9 cellular contexts compared by ENCODE assay signal in genomic region chr1:10724948-10725852, GRCh38.
DNase-seq lines count a peak whose midpoint lies in the region; ATAC-seq and TF ChIP-seq lines count a peak whose summit lies in the region.
"Had no signal": no experiment of that assay in that cellular context is flagged by ENCODE, and none has a peak within 500 bp of the region (broad histone marks: within the 10 kb centered on the region; RNA-seq: fewer than 3 reads in every experiment).

No MANE protein-coding gene starts in this region.

- H3K9me3 Mint-ChIP-seq in T-helper 2 cell treated with Interferon-gamma antibody and Interleukin-4, amounts not matched to agents 5 μg/mL and 100 μg/mL, for 36 hours, result no peaks in the 10 kb centered on the region

- ATAC-seq in gastrocnemius medialis (peak; percentile 40 to 43), HG03439 (IDR thresholded peaks at IDR 0.05; ENCODE audit: unreplicated experiment) (no peak), HG02763 (IDR thresholded peaks at IDR 0.05; ENCODE audit: unreplicated experiment) (no peak)

- H3K4me1 ChIP-seq in gastrocnemius medialis, result peaks cover 59 to 81% of the 10 kb centered on the region in 2 donors

- intact Hi-C loops in gastrocnemius medialis (cut with DNase I; ENCODE audit: low total_unique reads), result loop anchor here (1.0 to 2.0 kb wide), 6 partner anchors 15 to 70 kb away; no protein-coding TSS in a partner anchor

- DNase-seq in DMS79 (lab: John Stamatoyannopoulos, UW) (peak; percentile 44), NCI-H510A (lab: John Stamatoyannopoulos, UW) (peak; percentile 88), fibroblast of the aortic adventitia (ENCODE audit: low read depth) (peak; percentile 86), gastrocnemius medialis (peak; percentile 88 to 96)
- no peak for DNase-seq in T-helper 2 cell treated with Interferon-gamma antibody and Interleukin-4, amounts not matched to agents 5 μg/mL and 100 μg/mL, for 36 hours (ENCODE audit: low spot score)
- no peak for DNase-seq in stimulated activated CD4-positive, alpha-beta T cell treated with anti-CD3 and anti-CD28 coated beads, Interleukin-4, amount 100 ng/mL, for 1 hour
- DNase-seq: effector memory CD4-positive, alpha-beta T cell had no signal

- peak overlapping the region; percentile 93 to 100 (median 98) for H3K27ac ChIP-seq in gastrocnemius medialis

- H3K4me3 ChIP-seq in fibroblast of the aortic adventitia (ENCODE audit: low read depth, low read length) (no peak overlapping the region), gastrocnemius medialis (peak overlapping the region in 1 of 4 donors; percentile 3)

- peak; percentile 24 to 25 for TF ChIP-seq POLR2A in gastrocnemius medialis (IDR thresholded peaks at IDR 0.05)

- no peaks in the 10 kb centered on the region for H3K36me3 ChIP-seq in gastrocnemius medialis

- no peaks in the 10 kb centered on the region for H3K27me3 ChIP-seq in gastrocnemius medialis

- H3K4me1 Mint-ChIP-seq in T-helper 2 cell treated with Interferon-gamma antibody and Interleukin-4, amounts not matched to agents 5 μg/mL and 100 μg/mL, for 36 hours (ENCODE audit: low read depth), result no peaks in the 10 kb centered on the region

- no peak overlapping the region for H3K27ac Mint-ChIP-seq in T-helper 2 cell treated with Interferon-gamma antibody and Interleukin-4, amounts not matched to agents 5 μg/mL and 100 μg/mL, for 36 hours

- H3K36me3 Mint-ChIP-seq in T-helper 2 cell treated with Interferon-gamma antibody and Interleukin-4, amounts not matched to agents 5 μg/mL and 100 μg/mL, for 36 hours (ENCODE audit: low read depth), result no peaks in the 10 kb centered on the region

- no peaks in the 10 kb centered on the region for H3K9me3 ChIP-seq in gastrocnemius medialis

- in situ Hi-C loops in gastrocnemius medialis (cut with MboI; ENCODE audit: low sequenced_read_pairs in 4 of 4), result no loop called here

- H3K27me3 Mint-ChIP-seq in T-helper 2 cell treated with Interferon-gamma antibody and Interleukin-4, amounts not matched to agents 5 μg/mL and 100 μg/mL, for 36 hours (ENCODE audit: low read depth), result no peaks in the 10 kb centered on the region

- no peak overlapping the region for H3K4me3 Mint-ChIP-seq in T-helper 2 cell treated with Interferon-gamma antibody and Interleukin-4, amounts not matched to agents 5 μg/mL and 100 μg/mL, for 36 hours

- no peak for TF ChIP-seq CTCF in fibroblast of the aortic adventitia (IDR thresholded peaks at IDR 0.05; ENCODE audit: insufficient read depth, low read length)
- no peak for TF ChIP-seq CTCF in gastrocnemius medialis (IDR thresholded peaks at IDR 0.05 in 4 of 5, conservative IDR thresholded peaks at IDR 0.05 in 1 of 5)

Comparison
In these comparisons a context has a peak if more than half of its experiments do, and no peak if none do; other contexts are left out.
1. DNase-seq: peak in DMS79 (single experiment), NCI-H510A (single experiment), fibroblast of the aortic adventitia (single experiment) and gastrocnemius medialis (2 of 2); none in T-helper 2 cell treated with Interferon-gamma antibody and Interleukin-4, amounts not matched to agents 5 μg/mL and 100 μg/mL, for 36 hours (single experiment) and stimulated activated CD4-positive, alpha-beta T cell treated with anti-CD3 and anti-CD28 coated beads, Interleukin-4, amount 100 ng/mL, for 1 hour (single experiment).
2. ATAC-seq: peak in gastrocnemius medialis (2 of 2); none in HG03439 (single experiment) and HG02763 (single experiment).